Comparison of ENCODE assay signal across 1 cellular context in genomic region chr16:20622498-20622870, GRCh38.
TF ChIP-seq lines count a peak whose summit lies in the region.

No MANE protein-coding gene starts in this region.

TF ChIP-seq in GM23338, 12 proteins besides CTCF, POLR2A, EP300 and RAD21 (continued from another document):
- TF ChIP-seq, protein P1, sequence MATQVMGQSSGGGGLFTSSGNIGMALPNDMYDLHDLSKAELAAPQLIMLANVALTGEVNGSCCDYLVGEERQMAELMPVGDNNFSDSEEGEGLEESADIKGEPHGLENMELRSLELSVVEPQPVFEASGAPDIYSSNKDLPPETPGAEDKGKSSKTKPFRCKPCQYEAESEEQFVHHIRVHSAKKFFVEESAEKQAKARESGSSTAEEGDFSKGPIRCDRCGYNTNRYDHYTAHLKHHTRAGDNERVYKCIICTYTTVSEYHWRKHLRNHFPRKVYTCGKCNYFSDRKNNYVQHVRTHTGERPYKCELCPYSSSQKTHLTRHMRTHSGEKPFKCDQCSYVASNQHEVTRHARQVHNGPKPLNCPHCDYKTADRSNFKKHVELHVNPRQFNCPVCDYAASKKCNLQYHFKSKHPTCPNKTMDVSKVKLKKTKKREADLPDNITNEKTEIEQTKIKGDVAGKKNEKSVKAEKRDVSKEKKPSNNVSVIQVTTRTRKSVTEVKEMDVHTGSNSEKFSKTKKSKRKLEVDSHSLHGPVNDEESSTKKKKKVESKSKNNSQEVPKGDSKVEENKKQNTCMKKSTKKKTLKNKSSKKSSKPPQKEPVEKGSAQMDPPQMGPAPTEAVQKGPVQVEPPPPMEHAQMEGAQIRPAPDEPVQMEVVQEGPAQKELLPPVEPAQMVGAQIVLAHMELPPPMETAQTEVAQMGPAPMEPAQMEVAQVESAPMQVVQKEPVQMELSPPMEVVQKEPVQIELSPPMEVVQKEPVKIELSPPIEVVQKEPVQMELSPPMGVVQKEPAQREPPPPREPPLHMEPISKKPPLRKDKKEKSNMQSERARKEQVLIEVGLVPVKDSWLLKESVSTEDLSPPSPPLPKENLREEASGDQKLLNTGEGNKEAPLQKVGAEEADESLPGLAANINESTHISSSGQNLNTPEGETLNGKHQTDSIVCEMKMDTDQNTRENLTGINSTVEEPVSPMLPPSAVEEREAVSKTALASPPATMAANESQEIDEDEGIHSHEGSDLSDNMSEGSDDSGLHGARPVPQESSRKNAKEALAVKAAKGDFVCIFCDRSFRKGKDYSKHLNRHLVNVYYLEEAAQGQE (IDR thresholded peaks at IDR 0.05; ENCODE audit: unreplicated experiment) = no peak
- no peak for TF ChIP-seq ZNF462 (CRISPR knock-in tag; IDR thresholded peaks at IDR 0.05)
TF ChIP-seq in GM23338: peak in this region for 0.
